In the genomic region with DNA sequence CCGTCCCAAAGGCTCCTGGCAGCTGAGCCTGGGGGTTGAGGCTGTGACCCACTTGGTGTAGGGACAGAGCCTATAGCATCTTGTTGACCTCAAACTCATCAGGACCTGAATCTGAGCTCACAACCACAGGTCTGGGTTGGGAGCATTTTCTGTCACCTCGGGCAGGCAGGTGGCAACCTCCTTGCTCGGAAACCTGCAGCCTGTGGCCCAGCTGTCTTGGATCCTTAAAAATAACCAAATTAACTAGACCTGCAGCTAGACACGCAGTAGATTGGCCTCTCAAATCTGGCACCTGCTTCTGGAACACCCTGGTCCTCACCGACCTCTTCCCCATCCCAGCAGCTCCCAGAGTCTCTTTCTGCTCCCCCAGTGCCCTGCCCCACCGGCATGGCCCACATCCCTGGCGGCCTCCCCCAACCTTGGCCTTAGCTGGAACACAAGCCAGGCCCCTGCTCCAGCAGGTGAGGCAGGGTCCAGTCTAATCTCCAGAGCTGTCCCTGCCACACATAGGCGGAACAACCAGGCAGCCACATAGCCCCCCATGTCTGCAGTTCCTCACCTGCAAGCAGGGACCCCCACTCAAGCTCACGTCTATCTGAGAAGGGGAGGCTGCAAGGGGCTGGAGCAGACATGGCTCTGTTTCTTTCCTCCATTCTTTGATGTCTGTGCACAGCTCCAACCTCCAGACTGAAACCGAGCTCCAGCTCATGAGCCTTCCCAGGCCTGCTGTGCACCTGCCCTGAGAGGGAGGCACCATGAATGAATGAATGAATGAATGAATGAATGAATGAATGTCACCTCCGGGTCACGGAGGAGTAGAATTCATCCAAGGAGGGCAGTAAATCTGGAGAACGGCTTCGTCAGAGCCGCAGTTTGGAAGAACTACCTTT, we compare ENCODE assay signal across 22 cellular contexts. TPM values are rescaled to one million over a fixed set of nuclear protein-coding genes. Genes with fewer than 3 reads are reported as not detected.
DNase-seq lines count a peak whose midpoint lies in the region; ATAC-seq and TF ChIP-seq lines count a peak whose summit lies in the region.
"Had no signal": no experiment of that assay in that cellular context is flagged by ENCODE, and none has a peak within 500 bp of the region (broad histone marks: within the 10 kb centered on the region; RNA-seq: fewer than 3 reads in every experiment).

No MANE protein-coding gene starts in this region.

- POLR2A ChIA-PET in GM10248 (lab: Yijun Ruan, JAX), result no interaction called here

- DNase-seq in Right ventricle myocardium inferior (ENCODE audit: missing footprints), result peak; percentile 22
- DNase-seq in cardiac septum (ENCODE audit: low spot score), result no peak
- peak; percentile 62 for DNase-seq in RPMI8226
- DNase-seq in neural crest cell (ENCODE audit: low read depth, low spot score), result no peak
- DNase-seq in testis, result peak; percentile 3
- no peak for DNase-seq in SJCRH30
- no peak for DNase-seq in SKM-1 (lab: John Stamatoyannopoulos, UW; ENCODE audit: unreplicated experiment)
- DNase-seq in GM10248 (ENCODE audit: extremely low spot score), result no peak
- DNase-seq: Calu3; CD8-positive, alpha-beta T cell; GF-D8; KBM-7; NCI-H1105; NCI-H187; NCI-H2107; NCI-H510A; NCI-H748 treated with DMSO at 0.1 percent for 48 hours; OCI-M1; SHP77 treated with DMSO at 0.1 percent for 48 hours had no signal

- H3K4me3 ChIP-seq in testis (no peak overlapping the region), SJCRH30 (no peak overlapping the region)
- H3K4me3 ChIP-seq: A549; BLaER1 treated with 17β-estradiol and CSF1 and Interleukin-3, amounts not matched to agents 10 nM and 100 nM; GM23338 had no signal

- TF ChIP-seq CTCF in neural crest cell (conservative IDR thresholded peaks at IDR 0.05), result no peak
- TF ChIP-seq CTCF in testis (IDR thresholded peaks at IDR 0.05), result no peak
- TF ChIP-seq CTCF in GM10248 (IDR thresholded peaks at IDR 0.05; ENCODE audit: control extremely low read depth, extremely low read depth, low read depth, missing control alignments), result no peak

- H3K4me1 ChIP-seq in testis, result no peaks in the 10 kb centered on the region
- no peaks in the 10 kb centered on the region for H3K4me1 ChIP-seq in SJCRH30
- H3K4me1 ChIP-seq: A549 had no signal

- peak overlapping the region; percentile 35 for H3K27ac Mint-ChIP-seq in neural crest cell (ENCODE audit: unreplicated experiment)
- H3K27ac Mint-ChIP-seq: CD8-positive, alpha-beta T cell; GM23338 had no signal

- H3K36me3 Mint-ChIP-seq in neural crest cell (ENCODE audit: low read depth), result no peaks in the 10 kb centered on the region
- H3K36me3 Mint-ChIP-seq: CD8-positive, alpha-beta T cell had no signal

- H3K9me3 ChIP-seq in testis, result no peaks in the 10 kb centered on the region
- no peaks in the 10 kb centered on the region for H3K9me3 ChIP-seq in SJCRH30 (replicated peaks)
- H3K9me3 ChIP-seq: A549 had no signal

- CTCF ChIA-PET in GM10248 (lab: Yijun Ruan, JAX), result interaction anchor here (0.9 to 2.0 kb wide), 2 partner anchors 12 to 14 kb away, joined by 3 to 7 read pairs; no protein-coding TSS in a partner anchor

- ATAC-seq in Right ventricle myocardium inferior, result no peak
- ATAC-seq: A549; CD8-positive, alpha-beta T cell; GM23338 had no signal

- H3K27ac ChIP-seq in testis, result no peak overlapping the region
- H3K27ac ChIP-seq in SJCRH30, result no peak overlapping the region
- H3K27ac ChIP-seq: A549; BLaER1 treated with 17β-estradiol and CSF1 and Interleukin-3, amounts not matched to agents 10 nM and 100 nM had no signal

- H3K4me3 Mint-ChIP-seq in neural crest cell, result no peak overlapping the region
- H3K4me3 Mint-ChIP-seq: CD8-positive, alpha-beta T cell; GM23338 had no signal

- H3K4me1 Mint-ChIP-seq in neural crest cell, result no peaks in the 10 kb centered on the region
- H3K4me1 Mint-ChIP-seq: GM23338 had no signal

- TF ChIP-seq POLR2A in testis (IDR thresholded peaks at IDR 0.05), result no peak

- intact Hi-C loops in Right ventricle myocardium inferior (cut with DNase I), result no loop called here
- intact Hi-C loops in cardiac septum (cut with DNase I), result no loop called here
- intact Hi-C loops in testis (cut with DNase I; ENCODE audit: low total_unique reads), result no loop called here

- peaks cover under 1% of the 10 kb centered on the region for H3K27me3 Mint-ChIP-seq in neural crest cell (ENCODE audit: low read depth)

- peaks cover 3% of the 10 kb centered on the region for H3K9me3 Mint-ChIP-seq in neural crest cell
- H3K9me3 Mint-ChIP-seq: GM23338 had no signal

- H3K27me3 ChIP-seq in testis, result no peaks in the 10 kb centered on the region
- H3K27me3 ChIP-seq in SJCRH30, result peaks cover 25% of the 10 kb centered on the region; the same call in 1 of the 2 replicates
- H3K27me3 ChIP-seq: BLaER1 treated with 17β-estradiol and CSF1 and Interleukin-3, amounts not matched to agents 10 nM and 100 nM had no signal

- WGBS in testis, 2 donors, result 76 to 82% methylated on average over 13 to 15 of the region's 15 CpGs

- H3K36me3 ChIP-seq in testis (ENCODE audit: low read depth, missing control alignments) (no peaks in the 10 kb centered on the region), SJCRH30 (no peaks in the 10 kb centered on the region)
- H3K36me3 ChIP-seq: BLaER1 treated with 17β-estradiol and CSF1 and Interleukin-3, amounts not matched to agents 10 nM and 100 nM had no signal

RNA-seq across cellular contexts. Expression of gene PAEP, which starts 28.3 kb away (rescaled TPM):
- total RNA-seq in Right ventricle myocardium inferior (not detected), cardiac septum (not detected), neural crest cell (not detected in 2 replicates), testis (not detected)
- polyA plus RNA-seq in testis (ENCODE audit: insufficient read depth, low read depth, low replicate concordance), result 2.5 TPM
- not detected in 2 replicates for total RNA-seq in SJCRH30 (2014; rRNA removed; shearing (Covaris generic))
- total RNA-seq: CD8-positive, alpha-beta T cell; GM23338 had no signal
- polyA plus RNA-seq: A549, GM23338 had no signal

RNA-seq across cellular contexts. Expression of gene OBP2A, which starts 43.9 kb away (rescaled TPM):
- total RNA-seq in Right ventricle myocardium inferior (not detected), cardiac septum (not detected), neural crest cell (not detected in 2 replicates), testis (10 to 100 TPM; 13.9 to 19.0 TPM)
- 11.8 TPM for polyA plus RNA-seq in testis (ENCODE audit: insufficient read depth, low read depth, low replicate concordance)
- total RNA-seq in SJCRH30 (2014; rRNA removed; shearing (Covaris generic)), result not detected in 2 replicates
- total RNA-seq: Calu3; CD8-positive, alpha-beta T cell; GM23338 had no signal
- polyA plus RNA-seq: A549, GM23338 had no signal

RNA-seq across cellular contexts. Expression of gene GLT6D1, which starts 49.5 kb away (rescaled TPM):
- total RNA-seq in Right ventricle myocardium inferior (not detected), cardiac septum (not detected), neural crest cell (not detected in 2 replicates), testis (under 1 TPM in 1 of 2 donors, not detected in 1; 0.47 TPM)
- 1.6 TPM for polyA plus RNA-seq in testis (ENCODE audit: insufficient read depth, low read depth, low replicate concordance)
- total RNA-seq in SJCRH30 (2014; rRNA removed; shearing (Covaris generic)), result not detected in 2 replicates
- total RNA-seq: Calu3; CD8-positive, alpha-beta T cell; GM23338 had no signal
- polyA plus RNA-seq: A549, GM23338 had no signal

Comparison
In these comparisons a context has a peak if more than half of its experiments do, and no peak if none do; other contexts are left out.
1. DNase-seq: peak in Right ventricle myocardium inferior (single experiment), RPMI8226 (single experiment) and testis (single experiment); none in cardiac septum (single experiment), neural crest cell (single experiment), SJCRH30 (0 of 2), SKM-1 (single experiment) and GM10248 (single experiment).
2. RNA of gene OBP2A, which starts 43.9 kb away (total RNA-seq): 13.9 to 19.0 TPM in testis; not detected in Right ventricle myocardium inferior (single experiment), not detected in cardiac septum (single experiment), not detected in neural crest cell and not detected in SJCRH30; every median in the first group is over 10 times any median in the second.